ENCODE assay signal across 12 cellular contexts in the genomic region with DNA sequence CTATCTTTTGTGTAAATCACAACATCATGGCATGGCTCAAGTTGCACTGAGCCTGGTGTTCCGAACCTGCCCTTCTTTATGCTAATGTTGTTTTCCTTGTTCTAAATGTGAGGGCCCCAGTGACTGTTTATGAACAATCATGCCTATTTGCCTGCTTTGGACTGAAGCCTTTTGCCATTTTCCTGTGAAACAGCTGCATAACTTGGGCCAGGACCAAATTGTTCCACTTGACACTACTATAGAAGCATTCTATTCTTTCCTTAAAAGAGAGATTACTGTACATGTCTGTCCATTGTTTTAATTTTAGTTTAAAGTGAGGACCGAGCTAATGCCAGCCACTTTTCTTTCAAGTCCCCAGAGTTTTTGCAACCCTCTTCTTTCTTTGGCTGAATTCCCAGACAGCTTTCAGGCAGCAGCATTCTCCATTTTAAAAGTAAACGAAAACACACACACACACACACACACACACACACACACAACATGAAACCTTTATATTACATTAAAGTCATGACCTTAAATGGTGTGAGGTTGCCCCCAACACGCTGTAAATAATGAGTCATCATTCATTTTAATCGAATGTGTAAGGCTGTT.
DNase-seq lines count a peak whose midpoint lies in the region; TF ChIP-seq lines count a peak whose summit lies in the region.
"Had no signal": no experiment of that assay in that cellular context is flagged by ENCODE, and none has a peak within 500 bp of the region (broad histone marks: within the 10 kb centered on the region; RNA-seq: fewer than 3 reads in every experiment).

No MANE protein-coding gene starts in this region.

- no peak for TF ChIP-seq CTCF in foreskin fibroblast (IDR thresholded peaks at IDR 0.05; ENCODE audit: low read depth, low read length)

- DNase-seq in NCI-H1105 (lab: John Stamatoyannopoulos, UW) (peak; percentile 80), NCI-H774 (lab: John Stamatoyannopoulos, UW) (peak; percentile 47), foreskin fibroblast (peak; percentile 9 to 62), skeletal muscle cell (ENCODE audit: low read depth) (peak; percentile 3), NCI-H1930 (lab: John Stamatoyannopoulos, UW) (no peak), GM19238 (ENCODE audit: insufficient read length, low spot score) (no peak)
- DNase-seq in stimulated activated CD4-positive, alpha-beta T cell treated with anti-CD3 and anti-CD28 coated beads, Interleukin-4, amount 100 ng/mL, for 1 hour: no peak
- DNase-seq: adrenal gland; DND-41; PC-9; stimulated activated CD4-positive, alpha-beta T cell treated with anti-CD3 and anti-CD28 coated beads, Interleukin-1b, Interleukin-23, amount 100 ng/mL, for 48 hours; stimulated activated naive CD8-positive, alpha-beta T cell treated with anti-CD3 and anti-CD28 coated beads, Interleukin-15, Interleukin-2, amounts not matched to agents 100 U/mL and 50 U/mL, for 24 hours had no signal

- H3K4me3 ChIP-seq in foreskin fibroblast (ENCODE audit: low read depth in 1 of 2, low read length in 2 of 2) (no peak overlapping the region), skeletal muscle cell (ENCODE audit: low read depth, low read length) (no peak overlapping the region)
- H3K4me3 ChIP-seq: adrenal gland, PC-9 had no signal

Comparison
In these comparisons a context has a peak if more than half of its experiments do, and no peak if none do; other contexts are left out.
1. DNase-seq: peak in NCI-H1105 (single experiment), NCI-H774 (single experiment), foreskin fibroblast (2 of 2) and skeletal muscle cell (single experiment); none in stimulated activated CD4-positive, alpha-beta T cell treated with anti-CD3 and anti-CD28 coated beads, Interleukin-4, amount 100 ng/mL, for 1 hour (single experiment), NCI-H1930 (0 of 2) and GM19238 (single experiment).